Comparison of ENCODE assay signal across 19 cellular contexts in genomic region chr1:232369451-232369850, GRCh38.
A peak's percentile ranks its signal among the peaks of the same experiment; 100 is the strongest.
DNase-seq lines count a peak whose midpoint lies in the region; ATAC-seq, FAIRE-seq and TF ChIP-seq lines count a peak whose summit lies in the region.
"Had no signal": no experiment of that assay in that cellular context is flagged by ENCODE, and none has a peak within 500 bp of the region (broad histone marks: within the 10 kb centered on the region; RNA-seq: fewer than 3 reads in every experiment).

No MANE protein-coding gene starts in this region.

- 61% methylated on average over 5 of the region's 5 CpGs for WGBS in smooth muscle cell (ENCODE audit: low lambda C conversion rate)
- WGBS in spleen, 5 donors, result 85 to 94% (median 90%) methylated on average over 4 to 5 of the region's 5 CpGs
- no CpG with 5 or more reads among the region's 5 CpGs for WGBS in H9 (ENCODE audit: extremely low coverage, insufficient read length, low lambda C conversion rate)

- no peak overlapping the region for H3K4me2 ChIP-seq in astrocyte (ENCODE audit: low read length)
- peak overlapping the region; percentile 63 for H3K4me2 ChIP-seq in smooth muscle cell
- no peak overlapping the region for H3K4me2 ChIP-seq in H9 (ENCODE audit: insufficient read depth, insufficient read length, low read length)

- H3K79me2 ChIP-seq in astrocyte (ENCODE audit: insufficient read depth, low read length) (no peaks in the 10 kb centered on the region), smooth muscle cell (ENCODE audit: low read depth) (no peaks in the 10 kb centered on the region), H9 (ENCODE audit: insufficient read depth, low read length) (no peaks in the 10 kb centered on the region)

- H3K23ac ChIP-seq in H9 (ENCODE audit: insufficient read length, low read depth, low read length), result no peak overlapping the region

- no peak for TF ChIP-seq POLR2A in spleen (IDR thresholded peaks at IDR 0.05)

- no peak overlapping the region for H3K56ac ChIP-seq in H9 (ENCODE audit: insufficient read length, low read depth, low read length)

- FAIRE-seq in astrocyte (lab: Jason Lieb, UNC), result no peak
- FAIRE-seq: GM12892, GM18507, H54 had no signal

- no peak overlapping the region for H2BK120ac ChIP-seq in H9 (ENCODE audit: low read depth, low read length, poor library complexity, severe bottlenecking)

- H3K9ac ChIP-seq in astrocyte (ENCODE audit: low read length) (no peak overlapping the region), smooth muscle cell (ENCODE audit: low read depth) (no peak overlapping the region), H9 (ENCODE audit: extremely low read depth, insufficient read length, low read length) (no peak overlapping the region)

- H3K4ac ChIP-seq in H9 (ENCODE audit: low read depth, low read length), result no peak overlapping the region

- ATAC-seq in Right ventricle myocardium superior (ENCODE audit: poor library complexity) (peak; percentile 26), Right ventricle myocardium inferior (no peak)

- H3K4me3 Mint-ChIP-seq in astrocyte (ENCODE audit: unreplicated experiment) (no peak overlapping the region), H9 (no peak overlapping the region)
- H3K4me3 Mint-ChIP-seq: CD14-positive monocyte had no signal

- H3K4me1 ChIP-seq in astrocyte (ENCODE audit: insufficient read depth, low read length), result peaks cover 4% of the 10 kb centered on the region
- H3K4me1 ChIP-seq in left ventricle myocardium inferior, result peaks cover 16% of the 10 kb centered on the region
- no peaks in the 10 kb centered on the region for H3K4me1 ChIP-seq in smooth muscle cell (ENCODE audit: low read depth)
- no peaks in the 10 kb centered on the region for H3K4me1 ChIP-seq in spleen
- no peaks in the 10 kb centered on the region for H3K4me1 ChIP-seq in H9 (ENCODE audit: insufficient read depth, low read length)

- no peak overlapping the region for H2AFZ ChIP-seq in astrocyte (ENCODE audit: low read depth, low read length)
- H2AFZ ChIP-seq in smooth muscle cell (ENCODE audit: low read depth), result no peak overlapping the region
- H2AFZ ChIP-seq in H9 (ENCODE audit: low read length), result no peak overlapping the region

- H3F3A ChIP-seq in smooth muscle cell (ENCODE audit: low read depth), result peaks cover 3% of the 10 kb centered on the region

- H2BK15ac ChIP-seq in H9 (ENCODE audit: low read depth, low read length), result no peak overlapping the region

- H3K9me3 Mint-ChIP-seq in astrocyte (ENCODE audit: unreplicated experiment), result peaks cover under 1% of the 10 kb centered on the region
- H3K9me3 Mint-ChIP-seq in H9, result peaks cover 0 to 3% of the 10 kb centered on the region in 2 experiments; a peak in 1 of 5 replicates

- no peak overlapping the region for H2AK5ac ChIP-seq in H9 (ENCODE audit: insufficient read length, low read length)

- H4K8ac ChIP-seq in H9 (replicated peaks; ENCODE audit: insufficient read length, low read depth, low read length), result no peak overlapping the region

- no peak overlapping the region for H4K5ac ChIP-seq in H9 (ENCODE audit: insufficient read length, low read depth, low read length)

- H3K18ac ChIP-seq in H9 (ENCODE audit: insufficient read length, low read depth, low read length), result no peak overlapping the region

- no peak overlapping the region for H2BK20ac ChIP-seq in H9 (ENCODE audit: low read depth, low read length, poor library complexity, severe bottlenecking)

- H3K36me3 Mint-ChIP-seq in astrocyte (ENCODE audit: low read depth, unreplicated experiment) (no peaks in the 10 kb centered on the region), H9 (ENCODE audit: insufficient read depth in 1 of 3, low read depth in 3 of 3) (no peaks in the 10 kb centered on the region)
- H3K36me3 Mint-ChIP-seq: CD14-positive monocyte had no signal

- H3K27ac Mint-ChIP-seq in astrocyte (ENCODE audit: unreplicated experiment) (peak overlapping the region; percentile 88), H9 (no peak overlapping the region)
- H3K27ac Mint-ChIP-seq: CD14-positive monocyte had no signal

- H2BK12ac ChIP-seq in H9 (ENCODE audit: insufficient read length, low read depth, low read length), result no peak overlapping the region

- H4K91ac ChIP-seq in H9 (ENCODE audit: insufficient read length, low read depth, low read length), result no peak overlapping the region

- no peak overlapping the region for H2BK5ac ChIP-seq in H9 (ENCODE audit: insufficient read length, low read length)

- H3T11ph ChIP-seq in H9 (ENCODE audit: low read length), result no peak overlapping the region

- DNase-seq in Right ventricle myocardium superior, result no peak
- no peak for DNase-seq in Right ventricle myocardium inferior (ENCODE audit: missing footprints)
- no peak for DNase-seq in astrocyte (ENCODE audit: low read depth)
- no peak for DNase-seq in left ventricle myocardium inferior
- DNase-seq in smooth muscle cell (lab: John Stamatoyannopoulos, UW; ENCODE audit: unreplicated experiment), result no peak
- no peak for DNase-seq in spleen
- no peak for DNase-seq in stimulated activated CD8-positive, alpha-beta memory T cell treated with anti-CD3 and anti-CD28 coated beads, Interleukin-4, amount 100 ng/mL, for 48 hours
- no peak for DNase-seq in H9
- DNase-seq: DMS79; NCI-H1092 treated with DMSO at 0.1 percent for 48 hours; NCI-H1694 treated with DMSO at 0.1 percent for 48 hours; NCI-H510A; NCI-H748 treated with DMSO at 0.1 percent for 48 hours; NK-92 treated with Interleukin-12 subunit alpha and Interleukin-12 subunit beta, amount 100 ng/mL, for 24 hours had no signal

- H3K36me3 ChIP-seq in astrocyte (ENCODE audit: insufficient read depth, low read length) (no peaks in the 10 kb centered on the region), left ventricle myocardium inferior (no peaks in the 10 kb centered on the region), smooth muscle cell (ENCODE audit: low read depth) (no peaks in the 10 kb centered on the region), spleen (no peaks in the 10 kb centered on the region)

- H3K79me1 ChIP-seq in H9 (ENCODE audit: insufficient read depth, low read depth, low read length, poor library complexity, severe bottlenecking), result no peaks in the 10 kb centered on the region

- no peaks in the 10 kb centered on the region for H3K23me2 ChIP-seq in H9 (ENCODE audit: insufficient read length, low read depth, low read length, poor library complexity, severe bottlenecking)

- no peaks in the 10 kb centered on the region for H4K20me1 ChIP-seq in astrocyte (ENCODE audit: insufficient read depth, low read length)
- H4K20me1 ChIP-seq in smooth muscle cell (ENCODE audit: low read depth), result no peaks in the 10 kb centered on the region
- H4K20me1 ChIP-seq in H9 (ENCODE audit: control insufficient read depth, insufficient read depth, insufficient read length), result no peaks in the 10 kb centered on the region

- no peak overlapping the region for H3K4me3 ChIP-seq in astrocyte (ENCODE audit: insufficient read depth, low read depth, low read length)
- H3K4me3 ChIP-seq in left ventricle myocardium inferior, result no peak overlapping the region
- H3K4me3 ChIP-seq in smooth muscle cell, result no peak overlapping the region
- H3K4me3 ChIP-seq in spleen, result no peak overlapping the region

- peaks cover 29% of the 10 kb centered on the region for H3K4me1 Mint-ChIP-seq in astrocyte (ENCODE audit: low read depth, unreplicated experiment)
- peaks cover 9 to 15% of the 10 kb centered on the region in 2 experiments for H3K4me1 Mint-ChIP-seq in H9
- H3K4me1 Mint-ChIP-seq: CD14-positive monocyte had no signal

- TF ChIP-seq CTCF in astrocyte (IDR thresholded peaks at IDR 0.05; ENCODE audit: insufficient read depth, low read depth, low read length) (no peak), left ventricle myocardium inferior (IDR thresholded peaks at IDR 0.05; ENCODE audit: borderline replicate concordance) (no peak), smooth muscle cell (IDR thresholded peaks at IDR 0.05; ENCODE audit: borderline replicate concordance, insufficient read depth, poor library complexity, severe bottlenecking) (peak; percentile 28), spleen (IDR thresholded peaks at IDR 0.05 in 8 of 11, conservative IDR thresholded peaks at IDR 0.05 in 3 of 11) (no peak), H9 (conservative IDR thresholded peaks at IDR 0.05) (no peak)

- H3K14ac ChIP-seq in H9 (ENCODE audit: insufficient read depth, low read length), result no peak overlapping the region

- intact Hi-C loops in Right ventricle myocardium superior (cut with DNase I) (no loop called here), Right ventricle myocardium inferior (cut with DNase I) (no loop called here), left ventricle myocardium inferior (cut with micrococcal nuclease) (no loop called here), spleen (cut with DNase I; ENCODE audit: low total_unique reads) (no loop called here)

- H3K9me3 ChIP-seq in astrocyte (ENCODE audit: insufficient read depth, low read depth, low read length) (no peaks in the 10 kb centered on the region), left ventricle myocardium inferior (replicated peaks) (no peaks in the 10 kb centered on the region), smooth muscle cell (replicated peaks; ENCODE audit: low read depth) (no peaks in the 10 kb centered on the region), spleen (no peaks in the 10 kb centered on the region), H9 (ENCODE audit: control insufficient read depth, low read depth, low read length) (no peaks in the 10 kb centered on the region)

- H3K27me3 Mint-ChIP-seq in astrocyte (ENCODE audit: low read depth, unreplicated experiment) (no peaks in the 10 kb centered on the region), H9 (ENCODE audit: low read depth) (peaks cover 12% of the 10 kb centered on the region)

- no peaks in the 10 kb centered on the region for H3K27me3 ChIP-seq in astrocyte (ENCODE audit: insufficient read depth, low read length)
- no peaks in the 10 kb centered on the region for H3K27me3 ChIP-seq in left ventricle myocardium inferior (ENCODE audit: low read depth)
- no peaks in the 10 kb centered on the region for H3K27me3 ChIP-seq in smooth muscle cell (ENCODE audit: low read depth)
- no peaks in the 10 kb centered on the region for H3K27me3 ChIP-seq in spleen (replicated peaks in 1 of 7)
- H3K27me3 ChIP-seq in H9 (ENCODE audit: insufficient read depth, low read length), result no peaks in the 10 kb centered on the region

- H3K27ac ChIP-seq in astrocyte (ENCODE audit: low read depth, low read length) (no peak overlapping the region), left ventricle myocardium inferior (replicated peaks) (peak overlapping the region; percentile 69), smooth muscle cell (ENCODE audit: low read depth) (peak overlapping the region; percentile 87), spleen (no peak overlapping the region), H9 (ENCODE audit: insufficient read length, low read depth, low read length) (no peak overlapping the region)
- H3K27ac ChIP-seq: 22Rv1 had no signal

Comparison
In these comparisons a context has a peak if more than half of its experiments do, and no peak if none do; other contexts are left out.
1. H3K27ac ChIP-seq: peak in left ventricle myocardium inferior (single experiment) and smooth muscle cell (single experiment); none in astrocyte (single experiment), spleen (0 of 8) and H9 (single experiment).